ENCODE assay signal across 22 cellular contexts in genomic region chrX:70446380-70447350, GRCh38. TPM values are rescaled to one million over a fixed set of nuclear protein-coding genes. Genes with fewer than 3 reads are reported as not detected.
A peak's percentile ranks its signal among the peaks of the same experiment; 100 is the strongest.
DNase-seq lines count a peak whose midpoint lies in the region; ATAC-seq, FAIRE-seq and TF ChIP-seq lines count a peak whose summit lies in the region.
"Had no signal": no experiment of that assay in that cellular context is flagged by ENCODE, and none has a peak within 500 bp of the region (broad histone marks: within the 10 kb centered on the region; RNA-seq: fewer than 3 reads in every experiment).

No MANE protein-coding gene starts in this region.

- H3K4me3 ChIP-seq in H1 (ENCODE audit: extremely low read depth in 1 of 4, insufficient read depth in 2 of 4, low read depth in 3 of 4, low read length in 4 of 4) (no peak overlapping the region), neuronal stem cell (ENCODE audit: low read length in 2 of 2) (no peak overlapping the region)
- H3K4me3 ChIP-seq: GM23248 had no signal

- no peak overlapping the region for H3K4me2 ChIP-seq in H1 (ENCODE audit: insufficient read depth in 1 of 2, low read depth in 2 of 2, low read length in 2 of 2)
- no peak overlapping the region for H3K4me2 ChIP-seq in neuronal stem cell (ENCODE audit: insufficient read depth, low read length, poor library complexity, severe bottlenecking)
- H3K4me2 ChIP-seq: KMS-11 had no signal

- no peak overlapping the region for H3K4ac ChIP-seq in H1 (replicated peaks; ENCODE audit: insufficient read length, low read depth, low read length)
- no peak overlapping the region for H3K4ac ChIP-seq in neuronal stem cell (ENCODE audit: low read length)

- H2AK5ac ChIP-seq in H1 (ENCODE audit: low read depth, low read length) (peak overlapping the region; percentile 16; the same call in 1 of the 2 replicates), neuronal stem cell (ENCODE audit: low read depth, low read length) (no peak overlapping the region)

- H3K4me1 ChIP-seq in H1 (replicated peaks in 1 of 4; ENCODE audit: control insufficient read depth in 3 of 4, insufficient read depth in 4 of 4, low read length in 3 of 4): no peaks in the 10 kb centered on the region; a peak in 1 of 7 replicates
- peaks cover 0 to 2% of the 10 kb centered on the region in 2 donors for H3K4me1 ChIP-seq in neuronal stem cell (ENCODE audit: control insufficient read depth in 2 of 2, insufficient read depth in 1 of 2, low read depth in 1 of 2, low read length in 2 of 2)
- H3K4me1 ChIP-seq: Caco-2 had no signal

- no peak for TF ChIP-seq POLR2A in H1 (IDR thresholded peaks at IDR 0.05; ENCODE audit: control extremely low read depth in 1 of 2, low read depth in 2 of 2, low read length in 2 of 2)

- H4K91ac ChIP-seq in H1 (replicated peaks; ENCODE audit: insufficient read length, low read length): no peak overlapping the region
- no peak overlapping the region for H4K91ac ChIP-seq in neuronal stem cell (ENCODE audit: low read depth, low read length, poor library complexity)

- POLR2A ChIA-PET in HEK293T (lab: Yijun Ruan, JAX) (no interaction called here), H1 (lab: Charles Lee; ENCODE audit: partially characterized antibody) (interaction anchor here (1.2 to 3.0 kb wide), 2 partner anchors 12 kb away, joined by 4 to 22 read pairs; no protein-coding TSS in a partner anchor)

- H2AFZ ChIP-seq in H1 (ENCODE audit: low read length) (no peak overlapping the region), neuronal stem cell (ENCODE audit: low read length) (no peak overlapping the region)
- H2AFZ ChIP-seq: GM23248 had no signal

- CTCF ChIA-PET in HEK293T (lab: Yijun Ruan, JAX) (no interaction called here), H1 (lab: Charles Lee; ENCODE audit: partially characterized antibody) (interaction anchor here (1.6 kb wide), 1 partner anchor 11 kb away, joined by 7 read pairs; no protein-coding TSS in a partner anchor)

- no peaks in the 10 kb centered on the region for H3K79me2 ChIP-seq in H1 (ENCODE audit: control insufficient read depth in 1 of 2, insufficient read depth in 2 of 2, low read length in 2 of 2)

- H3K23ac ChIP-seq in H1 (ENCODE audit: insufficient read length) (no peak overlapping the region), neuronal stem cell (ENCODE audit: low read depth, low read length, poor library complexity) (no peak overlapping the region)

- H3K27ac ChIP-seq in H1 (ENCODE audit: low read depth, low read length) (no peak overlapping the region), neuronal stem cell (replicated peaks; ENCODE audit: low read length) (no peak overlapping the region)
- H3K27ac ChIP-seq: C4-2B, GM23248, HL-60, KMS-11 had no signal

- H3K23me2 ChIP-seq in H1 (ENCODE audit: low read depth, low read length): no peaks in the 10 kb centered on the region; the same call in 1 of the 2 replicates

- H4K20me1 ChIP-seq in H1 (replicated peaks in 1 of 2; ENCODE audit: control insufficient read depth in 1 of 2, insufficient read depth in 2 of 2, low read length in 2 of 2): no peaks in the 10 kb centered on the region

- H3K79me1 ChIP-seq in H1 (ENCODE audit: low read depth, low read length) (no peaks in the 10 kb centered on the region), neuronal stem cell (ENCODE audit: low read depth, low read length) (no peaks in the 10 kb centered on the region)

- H2BK12ac ChIP-seq in H1 (ENCODE audit: low read depth, low read length): no peak overlapping the region
- H2BK12ac ChIP-seq in neuronal stem cell (ENCODE audit: low read length): no peak overlapping the region

- H2BK5ac ChIP-seq in H1 (ENCODE audit: low read depth, low read length) (no peak overlapping the region), neuronal stem cell (ENCODE audit: low read length) (no peak overlapping the region)

- H3K56ac ChIP-seq in H1 (replicated peaks; ENCODE audit: insufficient read length, low read depth, low read length): no peak overlapping the region

- H3K27me3 ChIP-seq in H1 (replicated peaks in 1 of 4; ENCODE audit: control insufficient read depth in 3 of 4, extremely low read depth in 1 of 4, insufficient read depth in 3 of 4, low read length in 3 of 4) (peaks cover 0 to 12% (median 10%) of the 10 kb centered on the region in 4 experiments; a peak in 4 of 7 replicates), neuronal stem cell (ENCODE audit: control insufficient read depth in 3 of 3, insufficient read depth in 3 of 3, low read depth in 1 of 3, low read length in 3 of 3) (peaks cover 0 to 35% (median 12%) of the 10 kb centered on the region in 3 experiments)

- TF ChIP-seq EP300 in H1 (IDR thresholded peaks at IDR 0.05; ENCODE audit: borderline replicate concordance in 1 of 2, low read depth in 2 of 2, low read length in 2 of 2): no peak

- DNase-seq in GM13976 (ENCODE audit: low spot score) (peak; percentile 12), HEK293T (ENCODE audit: extremely low spot score) (peak; percentile 3), H1 (ENCODE audit: low read depth in 1 of 2, low spot score in 2 of 2) (no peak), neuronal stem cell (ENCODE audit: low spot score) (no peak), NCI-H1694 (lab: John Stamatoyannopoulos, UW) (no peak)
- DNase-seq: ACHN; AML-193; Caco-2; CD4-positive, alpha-beta T cell; GDM1; GM23248 had no signal

- TF ChIP-seq CTCF in GM13976 (IDR thresholded peaks at IDR 0.05; ENCODE audit: borderline replicate concordance, control extremely low read depth, extremely low read depth, insufficient read depth, missing control alignments): no peak
- TF ChIP-seq CTCF in H1 (IDR thresholded peaks at IDR 0.05; ENCODE audit: control extremely low read depth in 1 of 3, insufficient read depth in 1 of 3, low read depth in 1 of 3, low read length in 3 of 3): no peak

- no peak overlapping the region for H3K18ac ChIP-seq in H1 (ENCODE audit: extremely low read depth, low read length)
- no peak overlapping the region for H3K18ac ChIP-seq in neuronal stem cell (ENCODE audit: low read length)

- WGBS in H1 (ENCODE audit: extremely low coverage in 1 of 2, insufficient coverage in 1 of 2, insufficient read length in 1 of 2, insufficient replicate concordance in 2 of 2, low coverage in 1 of 2, low lambda C conversion rate in 2 of 2, missing lambda C conversion rate in 1 of 2), 2 experiments: 90% methylated on average over 6 of the region's 16 CpGs; no CpG with 5 or more reads in 1 of the 2 experiments
- WGBS in neuronal stem cell (ENCODE audit: extremely low coverage in 2 of 2, insufficient read length in 2 of 2, insufficient replicate concordance in 1 of 2), 2 donors: no CpG with 5 or more reads among the region's 16 CpGs

- no peak overlapping the region for H4K5ac ChIP-seq in H1 (ENCODE audit: insufficient read length, low read depth, low read length)

- H2BK15ac ChIP-seq in H1 (ENCODE audit: low read length) (no peak overlapping the region), neuronal stem cell (ENCODE audit: low read length) (no peak overlapping the region)

- H4K8ac ChIP-seq in H1 (ENCODE audit: extremely low read depth, insufficient read depth, low read length): no peak overlapping the region
- H4K8ac ChIP-seq in neuronal stem cell (ENCODE audit: low read depth, low read length): no peak overlapping the region

- no peak for FAIRE-seq in H1 (lab: Jason Lieb, UNC)
- FAIRE-seq: A204.1, D721Med, GM19239, H54 had no signal

- no peak overlapping the region for H2BK120ac ChIP-seq in H1 (replicated peaks; ENCODE audit: low read depth, low read length)
- no peak overlapping the region for H2BK120ac ChIP-seq in neuronal stem cell (ENCODE audit: low read depth, low read length)

- H3K9me3 ChIP-seq in H1 (ENCODE audit: insufficient read depth in 2 of 2, low read depth in 1 of 2, low read length in 1 of 2) (no peaks in the 10 kb centered on the region), neuronal stem cell (replicated peaks in 1 of 2; ENCODE audit: control insufficient read depth in 2 of 2, insufficient read depth in 1 of 2, low read depth in 1 of 2, low read length in 2 of 2) (no peaks in the 10 kb centered on the region)
- H3K9me3 ChIP-seq: Caco-2 had no signal

- in situ Hi-C loops in GM13976 (cut with MboI; ENCODE audit: low sequenced_read_pairs, unreplicated experiment): no loop called here

- TF ChIP-seq RAD21 in H1 (IDR thresholded peaks at IDR 0.05 in 1 of 2, conservative IDR thresholded peaks at IDR 0.05 in 1 of 2; ENCODE audit: low read depth in 2 of 2, low read length in 2 of 2): no peak

- H3K9ac ChIP-seq in H1 (replicated peaks in 1 of 4; ENCODE audit: extremely low read depth in 1 of 4, low read depth in 3 of 4, low read length in 3 of 4) (no peak overlapping the region), neuronal stem cell (ENCODE audit: low read depth, low read length, poor library complexity) (no peak overlapping the region)
- H3K9ac ChIP-seq: GM23248, KMS-11 had no signal

- ATAC-seq in HG02571 (IDR thresholded peaks at IDR 0.05; ENCODE audit: unreplicated experiment): no peak
- no peak for ATAC-seq in HG02798 (IDR thresholded peaks at IDR 0.05; ENCODE audit: poor library complexity, unreplicated experiment)
- ATAC-seq: HCT116 had no signal

- no peak overlapping the region for H2BK20ac ChIP-seq in H1 (ENCODE audit: low read length)

- H3K14ac ChIP-seq in H1 (ENCODE audit: insufficient read length) (no peak overlapping the region), neuronal stem cell (ENCODE audit: low read length) (no peak overlapping the region)

- H3K36me3 ChIP-seq in H1 (ENCODE audit: control insufficient read depth in 2 of 4, insufficient read depth in 4 of 4, low read length in 3 of 4) (no peaks in the 10 kb centered on the region), neuronal stem cell (replicated peaks in 1 of 2; ENCODE audit: control insufficient read depth in 2 of 2, insufficient read depth in 2 of 2, low read length in 2 of 2) (no peaks in the 10 kb centered on the region)

RNA-seq across cellular contexts. Expression of gene DLG3, which starts 2.0 kb away (rescaled TPM):
- 57.1 and 63.8 TPM in 2 replicates for total RNA-seq in H1 (2021; fragmentation: NEBNext Ultra II Directional; extraction: Animal tissue kit (Norgen Biotek cat#: 25700))
- polyA plus RNA-seq in H1 (2011; rRNA removed): 22.4 and 29.2 TPM in 2 replicates
- 33.4 TPM for polyA plus RNA-seq in H1 (2011; cell fraction: cytosol; rRNA removed)
- polyA plus RNA-seq in H1 (2011; cell fraction: nucleus; rRNA removed): 27.1 TPM
- 35.3 to 48.6 TPM (median 37.3 TPM) in 4 replicates for polyA plus RNA-seq in H1 (2012, experiment 1 of 2)
- polyA plus RNA-seq in H1 (2012, experiment 2 of 2): 11.5 TPM
- polyA plus RNA-seq in H1 (2013, experiment 1 of 2): 32.3 TPM
- 36.5 TPM for polyA plus RNA-seq in H1 (2013, experiment 2 of 2)
- 60.1 and 65.3 TPM in 2 replicates for polyA minus RNA-seq in H1 (2011; rRNA and poly(A)+ RNA removed)
- polyA minus RNA-seq in H1 (2011; cell fraction: cytosol; rRNA and poly(A)+ RNA removed): 35.3 TPM
- polyA minus RNA-seq in H1 (2011; cell fraction: nucleus; rRNA and poly(A)+ RNA removed): 28.0 TPM
- 55.1 TPM for polyA plus RNA-seq in neuronal stem cell (2013, experiment 1 of 2)
- polyA plus RNA-seq in neuronal stem cell (2013, experiment 2 of 2): 55.1 TPM

RNA-seq across cellular contexts. Expression of gene GDPD2, which starts 23.6 kb away (rescaled TPM):
- 25.6 and 27.6 TPM in 2 replicates for total RNA-seq in H1 (2021; fragmentation: NEBNext Ultra II Directional; extraction: Animal tissue kit (Norgen Biotek cat#: 25700))
- 68.3 and 75.5 TPM in 2 replicates for polyA plus RNA-seq in H1 (2011; rRNA removed)
- polyA plus RNA-seq in H1 (2011; cell fraction: cytosol; rRNA removed): 65.1 TPM
- 110 TPM for polyA plus RNA-seq in H1 (2011; cell fraction: nucleus; rRNA removed)
- polyA plus RNA-seq in H1 (2012, experiment 1 of 2): 36.7 to 48.2 TPM (median 43.9 TPM) in 4 replicates
- 44.3 TPM for polyA plus RNA-seq in H1 (2012, experiment 2 of 2)
- 24.1 TPM for polyA plus RNA-seq in H1 (2013, experiment 1 of 2)
- 20.7 TPM for polyA plus RNA-seq in H1 (2013, experiment 2 of 2)
- 75.6 and 86.0 TPM in 2 replicates for polyA minus RNA-seq in H1 (2011; rRNA and poly(A)+ RNA removed)
- polyA minus RNA-seq in H1 (2011; cell fraction: cytosol; rRNA and poly(A)+ RNA removed): 23.3 TPM
- 30.4 TPM for polyA minus RNA-seq in H1 (2011; cell fraction: nucleus; rRNA and poly(A)+ RNA removed)
- 3.0 TPM for polyA plus RNA-seq in neuronal stem cell (2013, experiment 1 of 2)
- 3.1 TPM for polyA plus RNA-seq in neuronal stem cell (2013, experiment 2 of 2)
- total RNA-seq: CD4-positive, alpha-beta T cell; GM23248 had no signal
- polyA plus RNA-seq: BJ, GM23248 had no signal

Comparison
In these comparisons a context has a peak if more than half of its experiments do, and no peak if none do; other contexts are left out.
1. DNase-seq: peak in GM13976 (single experiment) and HEK293T (single experiment); none in H1 (0 of 2), neuronal stem cell (single experiment) and NCI-H1694 (single experiment).